ENCODE assay signal across 18 cellular contexts in the genomic region with DNA sequence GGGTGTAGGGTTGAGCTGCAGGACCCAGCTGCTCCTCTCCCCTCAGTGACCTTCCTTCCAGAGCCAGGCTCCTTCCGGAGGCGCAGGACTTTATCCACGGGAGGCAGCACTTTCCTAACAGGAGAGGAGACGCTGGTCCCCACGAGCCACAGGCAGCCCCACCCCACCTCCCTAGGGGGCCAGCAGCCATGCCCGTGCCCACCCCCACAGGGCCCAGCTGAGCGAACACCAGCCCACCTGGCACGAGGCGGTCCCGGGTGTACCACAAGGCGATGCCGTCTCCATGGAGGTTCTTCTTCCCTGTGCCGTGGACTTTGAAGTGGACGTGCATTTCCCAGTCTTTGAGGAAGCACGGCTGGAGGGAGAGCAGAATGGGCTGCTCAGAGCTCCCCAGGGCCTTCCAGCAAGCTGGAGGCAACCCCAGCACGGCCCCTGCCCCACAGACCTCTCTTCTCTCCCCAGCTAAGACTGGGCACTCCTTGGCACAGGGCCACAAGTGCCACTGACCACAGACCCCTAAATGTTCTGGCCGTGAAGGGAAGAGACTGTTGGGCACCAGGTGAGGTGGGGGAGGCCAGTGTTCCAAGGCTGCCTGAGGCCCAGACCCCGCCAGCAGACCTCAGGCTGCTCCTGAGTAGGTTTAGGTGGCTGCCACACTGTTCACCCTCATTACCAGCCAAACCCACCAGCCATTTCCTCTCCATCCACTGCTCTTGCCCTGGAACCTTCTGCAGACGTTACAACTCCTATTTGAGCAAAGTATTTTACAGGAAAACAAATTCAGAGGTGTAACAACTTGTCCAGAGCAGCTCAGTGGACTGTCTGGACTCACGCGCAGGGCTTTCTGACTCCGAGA. TPM values are rescaled to one million over a fixed set of nuclear protein-coding genes. Genes with fewer than 3 reads are reported as not detected.
A peak's percentile ranks its signal among the peaks of the same experiment; 100 is the strongest.
DNase-seq lines count a peak whose midpoint lies in the region; ATAC-seq, FAIRE-seq and TF ChIP-seq lines count a peak whose summit lies in the region.
"Had no signal": no experiment of that assay in that cellular context is flagged by ENCODE, and none has a peak within 500 bp of the region (broad histone marks: within the 10 kb centered on the region; RNA-seq: fewer than 3 reads in every experiment).

No MANE protein-coding gene starts in this region.

- no peak for ATAC-seq in GM18517 (IDR thresholded peaks at IDR 0.05; ENCODE audit: unreplicated experiment)

- WGBS in H1 (ENCODE audit: extremely low coverage in 1 of 2, insufficient coverage in 1 of 2, insufficient read length in 1 of 2, insufficient replicate concordance in 2 of 2, low coverage in 1 of 2, low lambda C conversion rate in 2 of 2, missing lambda C conversion rate in 1 of 2), 2 experiments = 95% methylated on average over 21 of the region's 22 CpGs; no CpG with 5 or more reads in 1 of the 2 experiments
- no CpG with 5 or more reads among the region's 22 CpGs for WGBS in neuronal stem cell (ENCODE audit: extremely low coverage in 2 of 2, insufficient read length in 2 of 2, insufficient replicate concordance in 1 of 2), 2 donors

- H2BK12ac ChIP-seq in H1 (ENCODE audit: low read depth, low read length) (no peak overlapping the region), neuronal stem cell (ENCODE audit: low read length) (no peak overlapping the region)

- H3K36me3 ChIP-seq in H1 (ENCODE audit: control insufficient read depth in 2 of 4, insufficient read depth in 4 of 4, low read length in 3 of 4) (peaks cover 22 to 33% (median 25%) of the 10 kb centered on the region in 4 experiments), neuronal stem cell (replicated peaks in 1 of 2; ENCODE audit: control insufficient read depth in 2 of 2, insufficient read depth in 2 of 2, low read length in 2 of 2) (peaks cover 36 to 84% of the 10 kb centered on the region in 2 donors)

- H4K5ac ChIP-seq in H1 (ENCODE audit: insufficient read length, low read depth, low read length) = no peak overlapping the region

- no peak for TF ChIP-seq RAD21 in H1 (IDR thresholded peaks at IDR 0.05 in 1 of 2, conservative IDR thresholded peaks at IDR 0.05 in 1 of 2; ENCODE audit: low read depth in 2 of 2, low read length in 2 of 2)

- intact Hi-C loops in Calu3 (cut with micrococcal nuclease; ENCODE audit: unreplicated experiment) = no loop called here

- POLR2A ChIA-PET in H1 (lab: Charles Lee; ENCODE audit: partially characterized antibody) = interaction anchor here (0.8 to 1.7 kb wide), 6 partner anchors 10 to 105 kb away, joined by 3 to 5 read pairs (median 4); no protein-coding TSS in a partner anchor

- H4K91ac ChIP-seq in H1 (replicated peaks; ENCODE audit: insufficient read length, low read length) = no peak overlapping the region
- no peak overlapping the region for H4K91ac ChIP-seq in neuronal stem cell (ENCODE audit: low read depth, low read length, poor library complexity)

- H3K79me1 ChIP-seq in H1 (ENCODE audit: low read depth, low read length) (peaks cover 9% of the 10 kb centered on the region), neuronal stem cell (ENCODE audit: low read depth, low read length) (peaks cover 6% of the 10 kb centered on the region)

- H2BK15ac ChIP-seq in H1 (ENCODE audit: low read length) = no peak overlapping the region
- H2BK15ac ChIP-seq in neuronal stem cell (ENCODE audit: low read length) = no peak overlapping the region

- H2AK5ac ChIP-seq in H1 (ENCODE audit: low read depth, low read length) (no peak overlapping the region), neuronal stem cell (ENCODE audit: low read depth, low read length) (no peak overlapping the region)

- DNase-seq in Calu3 (no peak), H1 (ENCODE audit: low read depth in 1 of 2, low spot score in 2 of 2) (no peak), neuronal stem cell (ENCODE audit: low spot score) (no peak), G401 (ENCODE audit: low spot score) (no peak)
- no peak for DNase-seq in activated T-cell treated with anti-CD3 and anti-CD28 coated beads, Interleukin-2, amount 50 U/mL, for 24 hours
- DNase-seq: ACHN, DMS153, HCEC 1CT, MG63, NCI-H1092 treated with DMSO at 0.1 percent for 48 hours, NCI-H1694, NCI-H2107, PC-3 had no signal

- no peak for TF ChIP-seq CTCF in 22Rv1 (IDR thresholded peaks at IDR 0.05)
- no peak for TF ChIP-seq CTCF in Calu3 (IDR thresholded peaks at IDR 0.05; ENCODE audit: unreplicated experiment)
- TF ChIP-seq CTCF in H1 (IDR thresholded peaks at IDR 0.05; ENCODE audit: control extremely low read depth in 1 of 3, insufficient read depth in 1 of 3, low read depth in 1 of 3, low read length in 3 of 3) = no peak

- no peak overlapping the region for H2AFZ ChIP-seq in H1 (ENCODE audit: low read length)
- no peak overlapping the region for H2AFZ ChIP-seq in neuronal stem cell (ENCODE audit: low read length)

- H3K9ac ChIP-seq in H1 (replicated peaks in 1 of 4; ENCODE audit: extremely low read depth in 1 of 4, low read depth in 3 of 4, low read length in 3 of 4) (no peak overlapping the region), neuronal stem cell (ENCODE audit: low read depth, low read length, poor library complexity) (peak overlapping the region; percentile 21)
- H3K9ac ChIP-seq: KMS-11 had no signal

- H3K27me3 ChIP-seq in H1 (replicated peaks in 1 of 4; ENCODE audit: control insufficient read depth in 3 of 4, extremely low read depth in 1 of 4, insufficient read depth in 3 of 4, low read length in 3 of 4) (no peaks in the 10 kb centered on the region), neuronal stem cell (ENCODE audit: control insufficient read depth in 3 of 3, insufficient read depth in 3 of 3, low read depth in 1 of 3, low read length in 3 of 3) (no peaks in the 10 kb centered on the region)
- H3K27me3 ChIP-seq: MG63 had no signal

- H3K27ac ChIP-seq in 22Rv1 (peak overlapping the region; percentile 31; the same call in 1 of the 2 replicates), H1 (ENCODE audit: low read depth, low read length) (no peak overlapping the region), neuronal stem cell (replicated peaks; ENCODE audit: low read length) (no peak overlapping the region)
- H3K27ac ChIP-seq: KMS-11, SK-N-MC had no signal

- H2BK20ac ChIP-seq in H1 (ENCODE audit: low read length) = no peak overlapping the region

- H3K23me2 ChIP-seq in H1 (ENCODE audit: low read depth, low read length) = no peaks in the 10 kb centered on the region

- H3K4me3 ChIP-seq in H1 (ENCODE audit: extremely low read depth in 1 of 4, insufficient read depth in 2 of 4, low read depth in 3 of 4, low read length in 4 of 4) (no peak overlapping the region), neuronal stem cell (ENCODE audit: low read length in 2 of 2) (no peak overlapping the region)
- H3K4me3 ChIP-seq: MG63, SK-N-MC had no signal

- peaks cover 31% of the 10 kb centered on the region for H3K4me1 Mint-ChIP-seq in Calu3 (ENCODE audit: low read depth, unreplicated experiment)
- peaks cover 13% of the 10 kb centered on the region for H3K4me1 Mint-ChIP-seq in activated T-cell treated with anti-CD3 and anti-CD28 coated beads, Interleukin-2, amount 50 U/mL, for 24 hours (ENCODE audit: low read depth)

- peaks cover 76% of the 10 kb centered on the region for H3K36me3 Mint-ChIP-seq in Calu3 (ENCODE audit: insufficient read depth, unreplicated experiment)
- peaks cover 85% of the 10 kb centered on the region for H3K36me3 Mint-ChIP-seq in activated T-cell treated with anti-CD3 and anti-CD28 coated beads, Interleukin-2, amount 50 U/mL, for 24 hours (ENCODE audit: low read depth)

- TF ChIP-seq EP300 in H1 (IDR thresholded peaks at IDR 0.05; ENCODE audit: borderline replicate concordance in 1 of 2, low read depth in 2 of 2, low read length in 2 of 2) = no peak

- H3K9me3 ChIP-seq in H1 (ENCODE audit: insufficient read depth in 2 of 2, low read depth in 1 of 2, low read length in 1 of 2) = no peaks in the 10 kb centered on the region
- H3K9me3 ChIP-seq in neuronal stem cell (replicated peaks in 1 of 2; ENCODE audit: control insufficient read depth in 2 of 2, insufficient read depth in 1 of 2, low read depth in 1 of 2, low read length in 2 of 2) = no peaks in the 10 kb centered on the region
- H3K9me3 ChIP-seq: MG63 had no signal

- H3K4ac ChIP-seq in H1 (replicated peaks; ENCODE audit: insufficient read length, low read depth, low read length) = no peak overlapping the region
- H3K4ac ChIP-seq in neuronal stem cell (ENCODE audit: low read length) = no peak overlapping the region

- no peak for TF ChIP-seq POLR2A in H1 (IDR thresholded peaks at IDR 0.05; ENCODE audit: control extremely low read depth in 1 of 2, low read depth in 2 of 2, low read length in 2 of 2)

- no peak overlapping the region for H3K18ac ChIP-seq in H1 (ENCODE audit: extremely low read depth, low read length)
- no peak overlapping the region for H3K18ac ChIP-seq in neuronal stem cell (ENCODE audit: low read length)

- H3K4me2 ChIP-seq in H1 (ENCODE audit: insufficient read depth in 1 of 2, low read depth in 2 of 2, low read length in 2 of 2) (no peak overlapping the region), neuronal stem cell (ENCODE audit: insufficient read depth, low read length, poor library complexity, severe bottlenecking) (no peak overlapping the region)
- H3K4me2 ChIP-seq: KMS-11 had no signal

- peaks cover 3 to 21% of the 10 kb centered on the region in 2 experiments; a peak in 2 of 4 replicates for H3K79me2 ChIP-seq in H1 (ENCODE audit: control insufficient read depth in 1 of 2, insufficient read depth in 2 of 2, low read length in 2 of 2)

- H3K14ac ChIP-seq in H1 (ENCODE audit: insufficient read length) (no peak overlapping the region), neuronal stem cell (ENCODE audit: low read length) (no peak overlapping the region)

- no peaks in the 10 kb centered on the region for H3K27me3 Mint-ChIP-seq in Calu3 (ENCODE audit: unreplicated experiment)
- no peaks in the 10 kb centered on the region for H3K27me3 Mint-ChIP-seq in activated T-cell treated with anti-CD3 and anti-CD28 coated beads, Interleukin-2, amount 50 U/mL, for 24 hours

- no peak overlapping the region for H3K56ac ChIP-seq in H1 (replicated peaks; ENCODE audit: insufficient read length, low read depth, low read length)

- in situ Hi-C loops in G401 (cut with HindIII; ENCODE audit: low sequenced_read_pairs) = no loop called here

- H2BK5ac ChIP-seq in H1 (ENCODE audit: low read depth, low read length) = 0 out of 2 replicates have a peak overlapping the region, but pooled peaks have one; percentile 72
- H2BK5ac ChIP-seq in neuronal stem cell (ENCODE audit: low read length) = no peak overlapping the region

- CTCF ChIA-PET in Calu3 (lab: Charles Lee) = interaction anchor here (0.6 to 1.3 kb wide), 5 partner anchors 12 to 307 kb away, joined by 3 to 5 read pairs (median 3); no protein-coding TSS in a partner anchor
- CTCF ChIA-PET in H1 (lab: Charles Lee; ENCODE audit: partially characterized antibody) = interaction anchor here (1.1 to 10.3 kb wide), 5 partner anchors 12 to 31 kb away, joined by 3 to 100 read pairs (median 4); partner anchors contain the start of gene LMAN2

- FAIRE-seq in H1 (lab: Jason Lieb, UNC) = no peak
- FAIRE-seq: GM18507 had no signal

- H3K4me1 ChIP-seq in H1 (replicated peaks in 1 of 4; ENCODE audit: control insufficient read depth in 3 of 4, insufficient read depth in 4 of 4, low read length in 3 of 4) = peaks cover 0 to 5% (median 3%) of the 10 kb centered on the region in 4 experiments; a peak in 4 of 7 replicates
- H3K4me1 ChIP-seq in neuronal stem cell (ENCODE audit: control insufficient read depth in 2 of 2, insufficient read depth in 1 of 2, low read depth in 1 of 2, low read length in 2 of 2) = no peaks in the 10 kb centered on the region

- no TSS peak for BruUV-seq in Calu3 (replicated peaks; lab: Mats Ljungman, UMichigan)

- H4K20me1 ChIP-seq in H1 (replicated peaks in 1 of 2; ENCODE audit: control insufficient read depth in 1 of 2, insufficient read depth in 2 of 2, low read length in 2 of 2) = peaks cover 2 to 15% of the 10 kb centered on the region in 2 experiments

- no peak overlapping the region for H3K23ac ChIP-seq in H1 (ENCODE audit: insufficient read length)
- peak overlapping the region; percentile 73 for H3K23ac ChIP-seq in neuronal stem cell (ENCODE audit: low read depth, low read length, poor library complexity)

- peak overlapping the region; percentile 56 for H3K4me3 Mint-ChIP-seq in Calu3 (ENCODE audit: low read depth, unreplicated experiment)
- no peak overlapping the region for H3K4me3 Mint-ChIP-seq in activated T-cell treated with anti-CD3 and anti-CD28 coated beads, Interleukin-2, amount 50 U/mL, for 24 hours

- H3K9me3 Mint-ChIP-seq in Calu3 (ENCODE audit: low read depth, unreplicated experiment) = no peaks in the 10 kb centered on the region
- no peaks in the 10 kb centered on the region for H3K9me3 Mint-ChIP-seq in activated T-cell treated with anti-CD3 and anti-CD28 coated beads, Interleukin-2, amount 50 U/mL, for 24 hours

- peak overlapping the region; percentile 88 for H3K27ac Mint-ChIP-seq in Calu3 (ENCODE audit: unreplicated experiment)
- no peak overlapping the region for H3K27ac Mint-ChIP-seq in activated T-cell treated with anti-CD3 and anti-CD28 coated beads, Interleukin-2, amount 50 U/mL, for 24 hours

- no peak overlapping the region for H2BK120ac ChIP-seq in H1 (replicated peaks; ENCODE audit: low read depth, low read length)
- H2BK120ac ChIP-seq in neuronal stem cell (ENCODE audit: low read depth, low read length) = no peak overlapping the region

- H4K8ac ChIP-seq in H1 (ENCODE audit: extremely low read depth, insufficient read depth, low read length) = no peak overlapping the region
- H4K8ac ChIP-seq in neuronal stem cell (ENCODE audit: low read depth, low read length) = no peak overlapping the region

RNA-seq across cellular contexts. Expression of gene LMAN2, which starts 13.0 kb away (rescaled TPM):
- total RNA-seq in Calu3 (2022) = 278 and 305 TPM in 2 replicates
- 116 and 119 TPM in 2 replicates for total RNA-seq in H1 (2021; fragmentation: NEBNext Ultra II Directional; extraction: Animal tissue kit (Norgen Biotek cat#: 25700))
- polyA plus RNA-seq in H1 (2011; rRNA removed) = 225 and 357 TPM in 2 replicates
- polyA plus RNA-seq in H1 (2011; cell fraction: cytosol; rRNA removed) = 233 TPM
- 287 TPM for polyA plus RNA-seq in H1 (2011; cell fraction: nucleus; rRNA removed)
- polyA plus RNA-seq in H1 (2012, experiment 1 of 2) = 71.3 to 172 TPM (median 159 TPM) in 4 replicates
- 312 TPM for polyA plus RNA-seq in H1 (2012, experiment 2 of 2)
- polyA plus RNA-seq in H1 (2013, experiment 1 of 2) = 320 TPM
- polyA plus RNA-seq in H1 (2013, experiment 2 of 2) = 368 TPM
- 177 and 184 TPM in 2 replicates for polyA minus RNA-seq in H1 (2011; rRNA and poly(A)+ RNA removed)
- 176 TPM for polyA minus RNA-seq in H1 (2011; cell fraction: cytosol; rRNA and poly(A)+ RNA removed)
- polyA minus RNA-seq in H1 (2011; cell fraction: nucleus; rRNA and poly(A)+ RNA removed) = 115 TPM
- polyA plus RNA-seq in neuronal stem cell (2013, experiment 1 of 2) = 131 TPM
- 132 TPM for polyA plus RNA-seq in neuronal stem cell (2013, experiment 2 of 2)
- total RNA-seq in G401 (2014; rRNA removed; shearing (Covaris generic)) = 257 and 339 TPM in 2 replicates

RNA-seq across cellular contexts. Expression of gene RGS14, which starts 19.2 kb away (rescaled TPM):
- total RNA-seq in Calu3 (2022) = 12.9 and 13.0 TPM in 2 replicates
- total RNA-seq in H1 (2021; fragmentation: NEBNext Ultra II Directional; extraction: Animal tissue kit (Norgen Biotek cat#: 25700)) = 20.6 and 24.4 TPM in 2 replicates
- 46.1 and 66.5 TPM in 2 replicates for polyA plus RNA-seq in H1 (2011; rRNA removed)
- polyA plus RNA-seq in H1 (2011; cell fraction: cytosol; rRNA removed) = 51.6 TPM
- polyA plus RNA-seq in H1 (2011; cell fraction: nucleus; rRNA removed) = 82.0 TPM
- polyA plus RNA-seq in H1 (2012, experiment 1 of 2) = 20.9 to 27.7 TPM (median 23.7 TPM) in 4 replicates
- polyA plus RNA-seq in H1 (2012, experiment 2 of 2) = 29.1 TPM
- 36.7 TPM for polyA plus RNA-seq in H1 (2013, experiment 1 of 2)
- 35.2 TPM for polyA plus RNA-seq in H1 (2013, experiment 2 of 2)
- polyA minus RNA-seq in H1 (2011; rRNA and poly(A)+ RNA removed) = 11.1 and 11.2 TPM in 2 replicates
- 12.8 TPM for polyA minus RNA-seq in H1 (2011; cell fraction: cytosol; rRNA and poly(A)+ RNA removed)
- 22.4 TPM for polyA minus RNA-seq in H1 (2011; cell fraction: nucleus; rRNA and poly(A)+ RNA removed)
- polyA plus RNA-seq in neuronal stem cell (2013, experiment 1 of 2) = 26.4 TPM
- polyA plus RNA-seq in neuronal stem cell (2013, experiment 2 of 2) = 20.9 TPM
- total RNA-seq in G401 (2014; rRNA removed; shearing (Covaris generic)) = 72.9 and 91.8 TPM in 2 replicates

RNA-seq across cellular contexts. Expression of gene MXD3, which starts 26.8 kb away (rescaled TPM):
- total RNA-seq in Calu3 (2022) = 24.3 and 36.3 TPM in 2 replicates
- total RNA-seq in H1 (2021; fragmentation: NEBNext Ultra II Directional; extraction: Animal tissue kit (Norgen Biotek cat#: 25700)) = 7.7 and 10.3 TPM in 2 replicates
- 6.5 and 10.3 TPM in 2 replicates for polyA plus RNA-seq in H1 (2011; rRNA removed)
- polyA plus RNA-seq in H1 (2011; cell fraction: cytosol; rRNA removed) = 10.7 TPM
- polyA plus RNA-seq in H1 (2011; cell fraction: nucleus; rRNA removed) = 27.9 TPM
- 3.9 to 8.1 TPM (median 7.3 TPM) in 4 replicates for polyA plus RNA-seq in H1 (2012, experiment 1 of 2)
- polyA plus RNA-seq in H1 (2012, experiment 2 of 2) = 5.9 TPM
- polyA plus RNA-seq in H1 (2013, experiment 1 of 2) = 5.5 TPM
- 4.8 TPM for polyA plus RNA-seq in H1 (2013, experiment 2 of 2)
- 0.78 and 1.5 TPM in 2 replicates for polyA minus RNA-seq in H1 (2011; rRNA and poly(A)+ RNA removed)
- polyA minus RNA-seq in H1 (2011; cell fraction: cytosol; rRNA and poly(A)+ RNA removed) = 4.9 TPM
- 7.6 TPM for polyA minus RNA-seq in H1 (2011; cell fraction: nucleus; rRNA and poly(A)+ RNA removed)
- polyA plus RNA-seq in neuronal stem cell (2013, experiment 1 of 2) = 32.1 TPM
- polyA plus RNA-seq in neuronal stem cell (2013, experiment 2 of 2) = 29.6 TPM
- total RNA-seq in G401 (2014; rRNA removed; shearing (Covaris generic)) = 26.8 and 38.5 TPM in 2 replicates

RNA-seq across cellular contexts. Expression of gene PRELID1, which starts 34.9 kb away (rescaled TPM):
- total RNA-seq in Calu3 (2022) = 215 and 217 TPM in 2 replicates
- total RNA-seq in H1 (2021; fragmentation: NEBNext Ultra II Directional; extraction: Animal tissue kit (Norgen Biotek cat#: 25700)) = 272 and 279 TPM in 2 replicates
- 428 and 479 TPM in 2 replicates for polyA plus RNA-seq in H1 (2011; rRNA removed)
- 409 TPM for polyA plus RNA-seq in H1 (2011; cell fraction: cytosol; rRNA removed)
- 296 TPM for polyA plus RNA-seq in H1 (2011; cell fraction: nucleus; rRNA removed)
- polyA plus RNA-seq in H1 (2012, experiment 1 of 2) = 186 to 280 TPM (median 269 TPM) in 4 replicates
- polyA plus RNA-seq in H1 (2012, experiment 2 of 2) = 318 TPM
- 258 TPM for polyA plus RNA-seq in H1 (2013, experiment 1 of 2)
- 262 TPM for polyA plus RNA-seq in H1 (2013, experiment 2 of 2)
- polyA minus RNA-seq in H1 (2011; rRNA and poly(A)+ RNA removed) = 147 and 156 TPM in 2 replicates
- polyA minus RNA-seq in H1 (2011; cell fraction: cytosol; rRNA and poly(A)+ RNA removed) = 108 TPM
- 91.3 TPM for polyA minus RNA-seq in H1 (2011; cell fraction: nucleus; rRNA and poly(A)+ RNA removed)
- 147 TPM for polyA plus RNA-seq in neuronal stem cell (2013, experiment 1 of 2)
- polyA plus RNA-seq in neuronal stem cell (2013, experiment 2 of 2) = 145 TPM
- 393 and 426 TPM in 2 replicates for total RNA-seq in G401 (2014; rRNA removed; shearing (Covaris generic))

RNA-seq across cellular contexts. Expression of gene RAB24, which starts 35.0 kb away (rescaled TPM):
- total RNA-seq in Calu3 (2022) = 34.0 and 41.1 TPM in 2 replicates
- total RNA-seq in H1 (2021; fragmentation: NEBNext Ultra II Directional; extraction: Animal tissue kit (Norgen Biotek cat#: 25700)) = 18.8 and 20.5 TPM in 2 replicates
- polyA plus RNA-seq in H1 (2011; rRNA removed) = 33.8 and 40.4 TPM in 2 replicates
- 52.6 TPM for polyA plus RNA-seq in H1 (2011; cell fraction: cytosol; rRNA removed)
- polyA plus RNA-seq in H1 (2011; cell fraction: nucleus; rRNA removed) = 81.7 TPM
- polyA plus RNA-seq in H1 (2012, experiment 1 of 2) = 19.8 to 29.6 TPM (median 28.3 TPM) in 4 replicates
- 14.1 TPM for polyA plus RNA-seq in H1 (2012, experiment 2 of 2)
- polyA plus RNA-seq in H1 (2013, experiment 1 of 2) = 18.6 TPM
- 17.5 TPM for polyA plus RNA-seq in H1 (2013, experiment 2 of 2)
- polyA minus RNA-seq in H1 (2011; rRNA and poly(A)+ RNA removed) = 12.4 and 12.6 TPM in 2 replicates
- 11.3 TPM for polyA minus RNA-seq in H1 (2011; cell fraction: cytosol; rRNA and poly(A)+ RNA removed)
- 20.1 TPM for polyA minus RNA-seq in H1 (2011; cell fraction: nucleus; rRNA and poly(A)+ RNA removed)
- polyA plus RNA-seq in neuronal stem cell (2013, experiment 1 of 2) = 18.1 TPM
- 18.6 TPM for polyA plus RNA-seq in neuronal stem cell (2013, experiment 2 of 2)
- total RNA-seq in G401 (2014; rRNA removed; shearing (Covaris generic)) = 24.6 and 25.1 TPM in 2 replicates
